Comparison of ENCODE assay signal across 1 cellular context in the genomic region with DNA sequence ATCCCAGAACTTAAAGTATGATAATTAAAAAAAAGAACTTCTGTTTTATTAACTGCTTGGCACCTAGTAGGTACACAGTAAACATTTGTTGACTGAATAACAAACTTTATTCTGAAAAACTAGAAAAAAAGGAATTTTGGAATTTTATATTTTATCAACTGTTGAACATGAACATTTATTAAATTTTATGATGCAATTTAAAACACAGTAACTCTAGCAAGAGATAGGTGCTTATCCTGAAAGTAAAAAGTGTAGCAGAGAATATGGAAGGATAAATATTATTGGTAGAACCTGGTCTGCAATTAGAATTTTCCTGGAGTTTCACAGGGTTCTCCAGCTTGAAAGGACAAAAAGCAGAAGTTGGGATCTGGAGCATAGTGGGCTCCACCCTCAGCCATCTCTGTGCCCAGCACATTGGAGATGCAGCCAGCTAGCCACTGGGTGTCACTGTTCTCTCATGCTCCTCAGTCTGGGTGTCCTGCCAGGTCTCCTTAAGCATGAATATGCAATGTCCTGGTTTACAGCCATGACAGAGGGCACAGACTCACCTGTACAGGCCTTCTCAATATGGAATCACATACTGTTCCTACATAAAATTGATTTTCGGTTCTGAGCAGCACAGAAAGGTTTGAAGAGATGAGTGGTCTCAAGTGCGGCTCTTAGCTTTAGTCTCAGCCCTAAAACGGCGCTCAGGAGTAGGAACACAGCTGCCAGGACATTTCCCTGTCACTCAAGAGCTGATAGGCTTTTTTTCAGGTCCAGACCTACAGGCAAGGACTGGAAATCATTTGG.
TF ChIP-seq lines count a peak whose summit lies in the region.

No MANE protein-coding gene starts in this region.

TF ChIP-seq in GM12878, 131 proteins besides CTCF, POLR2A, EP300 and RAD21 (continued from another document and continues in another):
- TF ChIP-seq POU2F2 (IDR thresholded peaks at IDR 0.05; ENCODE audit: borderline replicate concordance, low read depth, low read length) (peak; percentile 100), ZNF217 (IDR thresholded peaks at IDR 0.05) (no peak; the same call in 1 of the 2 replicates), FOS (IDR thresholded peaks at IDR 0.05; ENCODE audit: borderline replicate concordance, extremely low read depth, insufficient read length) (no peak), IKZF2 (IDR thresholded peaks at IDR 0.05) (peak; percentile 31 to 48; a peak in 2 of 4 replicates), BHLHE40 (IDR thresholded peaks at IDR 0.05; ENCODE audit: borderline replicate concordance in 1 of 2, low read depth in 2 of 2, low read length in 1 of 2) (0 out of 4 replicates have a peak, but pooled peaks of 1 of the 2 experiments have one; percentile 38), ZNF207 (IDR thresholded peaks at IDR 0.05; ENCODE audit: borderline replicate concordance) (no peak), BCL11A (IDR thresholded peaks at IDR 0.05; ENCODE audit: low read depth, low read length) (no peak), MTA2 (IDR thresholded peaks at IDR 0.05; ENCODE audit: low read depth) (no peak), WRNIP1 (IDR thresholded peaks at IDR 0.05; ENCODE audit: borderline replicate concordance, low read depth, low read length) (peak; percentile 94; the same call in 1 of the 2 replicates), SPI1 (IDR thresholded peaks at IDR 0.05; ENCODE audit: borderline replicate concordance, insufficient read depth, low read depth, low read length) (peak; percentile 77), TCF7 (IDR thresholded peaks at IDR 0.05; ENCODE audit: borderline replicate concordance) (no peak), NFYA (IDR thresholded peaks at IDR 0.05; ENCODE audit: borderline replicate concordance, low read depth, low read length) (no peak), RCOR1 (conservative IDR thresholded peaks at IDR 0.05; ENCODE audit: low read depth, low read length) (no peak), RAD51 (IDR thresholded peaks at IDR 0.05) (no peak), TCF12 (IDR thresholded peaks at IDR 0.05; ENCODE audit: low read depth, low read length) (no peak), CBFB (IDR thresholded peaks at IDR 0.05; ENCODE audit: low read depth) (no peak), MEF2B (IDR thresholded peaks at IDR 0.05; ENCODE audit: partially characterized antibody, poor library complexity, severe bottlenecking) (no peak), SMC3 (IDR thresholded peaks at IDR 0.05; ENCODE audit: borderline replicate concordance, low read length) (peak; percentile 98), YY1 (IDR thresholded peaks at IDR 0.05; ENCODE audit: low read depth, low read length) (peak; percentile 86), RELA (IDR thresholded peaks at IDR 0.05; ENCODE audit: borderline replicate concordance, partially characterized antibody) (peak; percentile 53), SMARCA5 (IDR thresholded peaks at IDR 0.05) (peak; percentile 63)
- TF ChIP-seq, protein P1, sequence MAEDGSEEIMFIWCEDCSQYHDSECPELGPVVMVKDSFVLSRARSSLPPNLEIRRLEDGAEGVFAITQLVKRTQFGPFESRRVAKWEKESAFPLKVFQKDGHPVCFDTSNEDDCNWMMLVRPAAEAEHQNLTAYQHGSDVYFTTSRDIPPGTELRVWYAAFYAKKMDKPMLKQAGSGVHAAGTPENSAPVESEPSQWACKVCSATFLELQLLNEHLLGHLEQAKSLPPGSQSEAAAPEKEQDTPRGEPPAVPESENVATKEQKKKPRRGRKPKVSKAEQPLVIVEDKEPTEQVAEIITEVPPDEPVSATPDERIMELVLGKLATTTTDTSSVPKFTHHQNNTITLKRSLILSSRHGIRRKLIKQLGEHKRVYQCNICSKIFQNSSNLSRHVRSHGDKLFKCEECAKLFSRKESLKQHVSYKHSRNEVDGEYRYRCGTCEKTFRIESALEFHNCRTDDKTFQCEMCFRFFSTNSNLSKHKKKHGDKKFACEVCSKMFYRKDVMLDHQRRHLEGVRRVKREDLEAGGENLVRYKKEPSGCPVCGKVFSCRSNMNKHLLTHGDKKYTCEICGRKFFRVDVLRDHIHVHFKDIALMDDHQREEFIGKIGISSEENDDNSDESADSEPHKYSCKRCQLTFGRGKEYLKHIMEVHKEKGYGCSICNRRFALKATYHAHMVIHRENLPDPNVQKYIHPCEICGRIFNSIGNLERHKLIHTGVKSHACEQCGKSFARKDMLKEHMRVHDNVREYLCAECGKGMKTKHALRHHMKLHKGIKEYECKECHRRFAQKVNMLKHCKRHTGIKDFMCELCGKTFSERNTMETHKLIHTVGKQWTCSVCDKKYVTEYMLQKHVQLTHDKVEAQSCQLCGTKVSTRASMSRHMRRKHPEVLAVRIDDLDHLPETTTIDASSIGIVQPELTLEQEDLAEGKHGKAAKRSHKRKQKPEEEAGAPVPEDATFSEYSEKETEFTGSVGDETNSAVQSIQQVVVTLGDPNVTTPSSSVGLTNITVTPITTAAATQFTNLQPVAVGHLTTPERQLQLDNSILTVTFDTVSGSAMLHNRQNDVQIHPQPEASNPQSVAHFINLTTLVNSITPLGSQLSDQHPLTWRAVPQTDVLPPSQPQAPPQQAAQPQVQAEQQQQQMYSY (CRISPR knock-in tag; IDR thresholded peaks at IDR 0.05), result no peak
- TF ChIP-seq, protein P2, sequence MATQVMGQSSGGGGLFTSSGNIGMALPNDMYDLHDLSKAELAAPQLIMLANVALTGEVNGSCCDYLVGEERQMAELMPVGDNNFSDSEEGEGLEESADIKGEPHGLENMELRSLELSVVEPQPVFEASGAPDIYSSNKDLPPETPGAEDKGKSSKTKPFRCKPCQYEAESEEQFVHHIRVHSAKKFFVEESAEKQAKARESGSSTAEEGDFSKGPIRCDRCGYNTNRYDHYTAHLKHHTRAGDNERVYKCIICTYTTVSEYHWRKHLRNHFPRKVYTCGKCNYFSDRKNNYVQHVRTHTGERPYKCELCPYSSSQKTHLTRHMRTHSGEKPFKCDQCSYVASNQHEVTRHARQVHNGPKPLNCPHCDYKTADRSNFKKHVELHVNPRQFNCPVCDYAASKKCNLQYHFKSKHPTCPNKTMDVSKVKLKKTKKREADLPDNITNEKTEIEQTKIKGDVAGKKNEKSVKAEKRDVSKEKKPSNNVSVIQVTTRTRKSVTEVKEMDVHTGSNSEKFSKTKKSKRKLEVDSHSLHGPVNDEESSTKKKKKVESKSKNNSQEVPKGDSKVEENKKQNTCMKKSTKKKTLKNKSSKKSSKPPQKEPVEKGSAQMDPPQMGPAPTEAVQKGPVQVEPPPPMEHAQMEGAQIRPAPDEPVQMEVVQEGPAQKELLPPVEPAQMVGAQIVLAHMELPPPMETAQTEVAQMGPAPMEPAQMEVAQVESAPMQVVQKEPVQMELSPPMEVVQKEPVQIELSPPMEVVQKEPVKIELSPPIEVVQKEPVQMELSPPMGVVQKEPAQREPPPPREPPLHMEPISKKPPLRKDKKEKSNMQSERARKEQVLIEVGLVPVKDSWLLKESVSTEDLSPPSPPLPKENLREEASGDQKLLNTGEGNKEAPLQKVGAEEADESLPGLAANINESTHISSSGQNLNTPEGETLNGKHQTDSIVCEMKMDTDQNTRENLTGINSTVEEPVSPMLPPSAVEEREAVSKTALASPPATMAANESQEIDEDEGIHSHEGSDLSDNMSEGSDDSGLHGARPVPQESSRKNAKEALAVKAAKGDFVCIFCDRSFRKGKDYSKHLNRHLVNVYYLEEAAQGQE (IDR thresholded peaks at IDR 0.05; ENCODE audit: low read depth, low read length), result no peak
- TF ChIP-seq, protein P3, sequence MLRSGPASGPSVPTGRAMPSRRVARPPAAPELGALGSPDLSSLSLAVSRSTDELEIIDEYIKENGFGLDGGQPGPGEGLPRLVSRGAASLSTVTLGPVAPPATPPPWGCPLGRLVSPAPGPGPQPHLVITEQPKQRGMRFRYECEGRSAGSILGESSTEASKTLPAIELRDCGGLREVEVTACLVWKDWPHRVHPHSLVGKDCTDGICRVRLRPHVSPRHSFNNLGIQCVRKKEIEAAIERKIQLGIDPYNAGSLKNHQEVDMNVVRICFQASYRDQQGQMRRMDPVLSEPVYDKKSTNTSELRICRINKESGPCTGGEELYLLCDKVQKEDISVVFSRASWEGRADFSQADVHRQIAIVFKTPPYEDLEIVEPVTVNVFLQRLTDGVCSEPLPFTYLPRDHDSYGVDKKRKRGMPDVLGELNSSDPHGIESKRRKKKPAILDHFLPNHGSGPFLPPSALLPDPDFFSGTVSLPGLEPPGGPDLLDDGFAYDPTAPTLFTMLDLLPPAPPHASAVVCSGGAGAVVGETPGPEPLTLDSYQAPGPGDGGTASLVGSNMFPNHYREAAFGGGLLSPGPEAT (IDR thresholded peaks at IDR 0.05; ENCODE audit: low read depth), result peak; percentile 28; the same call in 1 of the 2 replicates
- TF ChIP-seq, protein P4, sequence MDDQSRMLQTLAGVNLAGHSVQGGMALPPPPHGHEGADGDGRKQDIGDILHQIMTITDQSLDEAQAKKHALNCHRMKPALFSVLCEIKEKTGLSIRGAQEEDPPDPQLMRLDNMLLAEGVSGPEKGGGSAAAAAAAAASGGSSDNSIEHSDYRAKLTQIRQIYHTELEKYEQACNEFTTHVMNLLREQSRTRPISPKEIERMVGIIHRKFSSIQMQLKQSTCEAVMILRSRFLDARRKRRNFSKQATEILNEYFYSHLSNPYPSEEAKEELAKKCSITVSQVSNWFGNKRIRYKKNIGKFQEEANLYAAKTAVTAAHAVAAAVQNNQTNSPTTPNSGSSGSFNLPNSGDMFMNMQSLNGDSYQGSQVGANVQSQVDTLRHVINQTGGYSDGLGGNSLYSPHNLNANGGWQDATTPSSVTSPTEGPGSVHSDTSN (IDR thresholded peaks at IDR 0.05; ENCODE audit: insufficient replicate concordance, low read depth, low read length), result peak; percentile 72
- TF ChIP-seq, protein P5, sequence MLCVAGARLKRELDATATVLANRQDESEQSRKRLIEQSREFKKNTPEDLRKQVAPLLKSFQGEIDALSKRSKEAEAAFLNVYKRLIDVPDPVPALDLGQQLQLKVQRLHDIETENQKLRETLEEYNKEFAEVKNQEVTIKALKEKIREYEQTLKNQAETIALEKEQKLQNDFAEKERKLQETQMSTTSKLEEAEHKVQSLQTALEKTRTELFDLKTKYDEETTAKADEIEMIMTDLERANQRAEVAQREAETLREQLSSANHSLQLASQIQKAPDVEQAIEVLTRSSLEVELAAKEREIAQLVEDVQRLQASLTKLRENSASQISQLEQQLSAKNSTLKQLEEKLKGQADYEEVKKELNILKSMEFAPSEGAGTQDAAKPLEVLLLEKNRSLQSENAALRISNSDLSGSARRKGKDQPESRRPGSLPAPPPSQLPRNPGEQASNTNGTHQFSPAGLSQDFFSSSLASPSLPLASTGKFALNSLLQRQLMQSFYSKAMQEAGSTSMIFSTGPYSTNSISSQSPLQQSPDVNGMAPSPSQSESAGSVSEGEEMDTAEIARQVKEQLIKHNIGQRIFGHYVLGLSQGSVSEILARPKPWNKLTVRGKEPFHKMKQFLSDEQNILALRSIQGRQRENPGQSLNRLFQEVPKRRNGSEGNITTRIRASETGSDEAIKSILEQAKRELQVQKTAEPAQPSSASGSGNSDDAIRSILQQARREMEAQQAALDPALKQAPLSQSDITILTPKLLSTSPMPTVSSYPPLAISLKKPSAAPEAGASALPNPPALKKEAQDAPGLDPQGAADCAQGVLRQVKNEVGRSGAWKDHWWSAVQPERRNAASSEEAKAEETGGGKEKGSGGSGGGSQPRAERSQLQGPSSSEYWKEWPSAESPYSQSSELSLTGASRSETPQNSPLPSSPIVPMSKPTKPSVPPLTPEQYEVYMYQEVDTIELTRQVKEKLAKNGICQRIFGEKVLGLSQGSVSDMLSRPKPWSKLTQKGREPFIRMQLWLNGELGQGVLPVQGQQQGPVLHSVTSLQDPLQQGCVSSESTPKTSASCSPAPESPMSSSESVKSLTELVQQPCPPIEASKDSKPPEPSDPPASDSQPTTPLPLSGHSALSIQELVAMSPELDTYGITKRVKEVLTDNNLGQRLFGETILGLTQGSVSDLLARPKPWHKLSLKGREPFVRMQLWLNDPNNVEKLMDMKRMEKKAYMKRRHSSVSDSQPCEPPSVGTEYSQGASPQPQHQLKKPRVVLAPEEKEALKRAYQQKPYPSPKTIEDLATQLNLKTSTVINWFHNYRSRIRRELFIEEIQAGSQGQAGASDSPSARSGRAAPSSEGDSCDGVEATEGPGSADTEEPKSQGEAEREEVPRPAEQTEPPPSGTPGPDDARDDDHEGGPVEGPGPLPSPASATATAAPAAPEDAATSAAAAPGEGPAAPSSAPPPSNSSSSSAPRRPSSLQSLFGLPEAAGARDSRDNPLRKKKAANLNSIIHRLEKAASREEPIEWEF (IDR thresholded peaks at IDR 0.05; ENCODE audit: insufficient replicate concordance, low read depth, low read length), result no peak
- TF ChIP-seq, protein P6, sequence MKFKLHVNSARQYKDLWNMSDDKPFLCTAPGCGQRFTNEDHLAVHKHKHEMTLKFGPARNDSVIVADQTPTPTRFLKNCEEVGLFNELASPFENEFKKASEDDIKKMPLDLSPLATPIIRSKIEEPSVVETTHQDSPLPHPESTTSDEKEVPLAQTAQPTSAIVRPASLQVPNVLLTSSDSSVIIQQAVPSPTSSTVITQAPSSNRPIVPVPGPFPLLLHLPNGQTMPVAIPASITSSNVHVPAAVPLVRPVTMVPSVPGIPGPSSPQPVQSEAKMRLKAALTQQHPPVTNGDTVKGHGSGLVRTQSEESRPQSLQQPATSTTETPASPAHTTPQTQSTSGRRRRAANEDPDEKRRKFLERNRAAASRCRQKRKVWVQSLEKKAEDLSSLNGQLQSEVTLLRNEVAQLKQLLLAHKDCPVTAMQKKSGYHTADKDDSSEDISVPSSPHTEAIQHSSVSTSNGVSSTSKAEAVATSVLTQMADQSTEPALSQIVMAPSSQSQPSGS (IDR thresholded peaks at IDR 0.05; ENCODE audit: low read length), result no peak
- TF ChIP-seq, protein P7, sequence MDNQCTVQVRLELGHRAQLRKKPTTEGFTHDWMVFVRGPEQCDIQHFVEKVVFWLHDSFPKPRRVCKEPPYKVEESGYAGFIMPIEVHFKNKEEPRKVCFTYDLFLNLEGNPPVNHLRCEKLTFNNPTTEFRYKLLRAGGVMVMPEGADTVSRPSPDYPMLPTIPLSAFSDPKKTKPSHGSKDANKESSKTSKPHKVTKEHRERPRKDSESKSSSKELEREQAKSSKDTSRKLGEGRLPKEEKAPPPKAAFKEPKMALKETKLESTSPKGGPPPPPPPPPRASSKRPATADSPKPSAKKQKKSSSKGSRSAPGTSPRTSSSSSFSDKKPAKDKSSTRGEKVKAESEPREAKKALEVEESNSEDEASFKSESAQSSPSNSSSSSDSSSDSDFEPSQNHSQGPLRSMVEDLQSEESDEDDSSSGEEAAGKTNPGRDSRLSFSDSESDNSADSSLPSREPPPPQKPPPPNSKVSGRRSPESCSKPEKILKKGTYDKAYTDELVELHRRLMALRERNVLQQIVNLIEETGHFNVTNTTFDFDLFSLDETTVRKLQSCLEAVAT (IDR thresholded peaks at IDR 0.05), result 0 out of 2 replicates have a peak, but pooled peaks have one; percentile 17
- TF ChIP-seq, protein P8, sequence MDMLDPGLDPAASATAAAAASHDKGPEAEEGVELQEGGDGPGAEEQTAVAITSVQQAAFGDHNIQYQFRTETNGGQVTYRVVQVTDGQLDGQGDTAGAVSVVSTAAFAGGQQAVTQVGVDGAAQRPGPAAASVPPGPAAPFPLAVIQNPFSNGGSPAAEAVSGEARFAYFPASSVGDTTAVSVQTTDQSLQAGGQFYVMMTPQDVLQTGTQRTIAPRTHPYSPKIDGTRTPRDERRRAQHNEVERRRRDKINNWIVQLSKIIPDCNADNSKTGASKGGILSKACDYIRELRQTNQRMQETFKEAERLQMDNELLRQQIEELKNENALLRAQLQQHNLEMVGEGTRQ (IDR thresholded peaks at IDR 0.05; ENCODE audit: borderline replicate concordance, low read depth, low read length), result no peak
- TF ChIP-seq, protein P9, sequence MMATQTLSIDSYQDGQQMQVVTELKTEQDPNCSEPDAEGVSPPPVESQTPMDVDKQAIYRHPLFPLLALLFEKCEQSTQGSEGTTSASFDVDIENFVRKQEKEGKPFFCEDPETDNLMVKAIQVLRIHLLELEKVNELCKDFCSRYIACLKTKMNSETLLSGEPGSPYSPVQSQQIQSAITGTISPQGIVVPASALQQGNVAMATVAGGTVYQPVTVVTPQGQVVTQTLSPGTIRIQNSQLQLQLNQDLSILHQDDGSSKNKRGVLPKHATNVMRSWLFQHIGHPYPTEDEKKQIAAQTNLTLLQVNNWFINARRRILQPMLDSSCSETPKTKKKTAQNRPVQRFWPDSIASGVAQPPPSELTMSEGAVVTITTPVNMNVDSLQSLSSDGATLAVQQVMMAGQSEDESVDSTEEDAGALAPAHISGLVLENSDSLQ (IDR thresholded peaks at IDR 0.05), result peak; percentile 92
